ENCODE assay signal across 11 cellular contexts in genomic region chr10:24457661-24458318, GRCh38.
A peak's percentile ranks its signal among the peaks of the same experiment; 100 is the strongest.
DNase-seq lines count a peak whose midpoint lies in the region; ATAC-seq and TF ChIP-seq lines count a peak whose summit lies in the region.
"Had no signal": no experiment of that assay in that cellular context is flagged by ENCODE, and none has a peak within 500 bp of the region (broad histone marks: within the 10 kb centered on the region; RNA-seq: fewer than 3 reads in every experiment).

No MANE protein-coding gene starts in this region.

- H3K27me3 ChIP-seq in BLaER1 treated with 17β-estradiol and CSF1 and Interleukin-3, amounts not matched to agents 10 nM and 100 nM, result no peaks in the 10 kb centered on the region
- no peaks in the 10 kb centered on the region for H3K27me3 ChIP-seq in adrenal gland
- H3K27me3 ChIP-seq: SJSA1 had no signal

- no peak for TF ChIP-seq CTCF in choroid plexus epithelial cell (conservative IDR thresholded peaks at IDR 0.05; ENCODE audit: low read depth, low read length)
- no peak for TF ChIP-seq CTCF in adrenal gland (IDR thresholded peaks at IDR 0.05)

- peaks cover 0 to 54% (median 10%) of the 10 kb centered on the region in 10 experiments; a peak in 15 of 20 replicates for H3K4me1 ChIP-seq in BLaER1 treated with 17β-estradiol and CSF1 and Interleukin-3, amounts not matched to agents 10 nM and 100 nM
- H3K4me1 ChIP-seq in adrenal gland (replicated peaks in 1 of 2), result peaks cover 4 to 22% of the 10 kb centered on the region in 2 donors

- intact Hi-C loops in adrenal gland (cut with DNase I), result no loop called here

- H3K9me3 ChIP-seq in BLaER1 treated with 17β-estradiol and CSF1 and Interleukin-3, amounts not matched to agents 10 nM and 100 nM (replicated peaks in 1 of 11), result no peaks in the 10 kb centered on the region
- no peaks in the 10 kb centered on the region for H3K9me3 ChIP-seq in adrenal gland (replicated peaks in 1 of 3)
- H3K9me3 ChIP-seq: SJSA1 had no signal

- no peak for ATAC-seq in HG03378 (IDR thresholded peaks at IDR 0.05; ENCODE audit: unreplicated experiment)

- no peak overlapping the region for H3K4me3 ChIP-seq in BLaER1 treated with 17β-estradiol and CSF1 and Interleukin-3, amounts not matched to agents 10 nM and 100 nM
- no peak overlapping the region for H3K4me3 ChIP-seq in choroid plexus epithelial cell (ENCODE audit: low read depth, low read length)
- H3K4me3 ChIP-seq in adrenal gland, result no peak overlapping the region
- H3K4me3 ChIP-seq: SJSA1 had no signal

- H4K20me1 ChIP-seq in BLaER1 treated with 17β-estradiol and CSF1 and Interleukin-3, amounts not matched to agents 10 nM and 100 nM, result peaks cover 0 to 63% (median 0%) of the 10 kb centered on the region in 11 experiments; a peak in 2 of 22 replicates

- H3K9ac ChIP-seq in BLaER1 treated with 17β-estradiol and CSF1 and Interleukin-3, amounts not matched to agents 10 nM and 100 nM, result 0 out of 22 replicates have a peak overlapping the region, but pooled peaks of 1 of the 11 experiments have one; percentile 11

- peaks cover 0 to 25% (median 0%) of the 10 kb centered on the region in 11 experiments; a peak in 1 of 22 replicates for H3K36me3 ChIP-seq in BLaER1 treated with 17β-estradiol and CSF1 and Interleukin-3, amounts not matched to agents 10 nM and 100 nM
- H3K36me3 ChIP-seq in adrenal gland (replicated peaks in 1 of 2), result no peaks in the 10 kb centered on the region
- H3K36me3 ChIP-seq: SJSA1 had no signal

- H3K4me2 ChIP-seq in BLaER1 treated with 17β-estradiol and CSF1 and Interleukin-3, amounts not matched to agents 10 nM and 100 nM, result peak overlapping the region in 10 of 11 experiments; percentile 14 to 77 (median 48); a peak in 18 of 22 replicates

- whole genome bisulfite sequencing in adrenal gland, 4 donors, result 77 to 85% (median 79%) methylated on average over 7 of the region's 7 CpGs

- H3K27ac ChIP-seq in BLaER1 treated with 17β-estradiol and CSF1 and Interleukin-3, amounts not matched to agents 10 nM and 100 nM, result peak overlapping the region in 4 of 11 experiments; percentile 7 to 38 (median 20); a peak in 6 of 22 replicates
- peak overlapping the region in 2 of 5 donors; percentile 27 to 37 for H3K27ac ChIP-seq in adrenal gland
- H3K27ac ChIP-seq: SJSA1 had no signal

- DNase-seq in LoVo (ENCODE audit: low spot score) (peak; percentile 27), choroid plexus epithelial cell (ENCODE audit: low read depth) (peak; percentile 54), myocyte (ENCODE audit: low read depth) (peak; percentile 91), NCI-H2081 treated with DMSO at 0.1 percent for 48 hours (lab: John Stamatoyannopoulos, UW) (no peak), erythroblast (lab: John Stamatoyannopoulos, UW) (no peak), adrenal gland (no peak)
- DNase-seq: CD4-positive, alpha-beta T cell; NCI-H345 had no signal

- no peak for TF ChIP-seq POLR2A in erythroblast (IDR thresholded peaks at IDR 0.05; ENCODE audit: low read length)
- no peak for TF ChIP-seq POLR2A in adrenal gland (IDR thresholded peaks at IDR 0.05)

Comparison
In these comparisons a context has a peak if more than half of its experiments do, and no peak if none do; other contexts are left out.
1. DNase-seq: peak in LoVo (single experiment), choroid plexus epithelial cell (single experiment) and myocyte (single experiment); none in NCI-H2081 treated with DMSO at 0.1 percent for 48 hours (single experiment), erythroblast (0 of 2) and adrenal gland (0 of 7).